7 cellular contexts compared by ENCODE assay signal in genomic region chr12:89347325-89347829, GRCh38. TPM values are rescaled to one million over a fixed set of nuclear protein-coding genes. Genes with fewer than 3 reads are reported as not detected.
A peak's percentile ranks its signal among the peaks of the same experiment; 100 is the strongest.
DNase-seq lines count a peak whose midpoint lies in the region; FAIRE-seq and TF ChIP-seq lines count a peak whose summit lies in the region.

No MANE protein-coding gene starts in this region.

- CTCF ChIA-PET in endothelial cell of umbilical vein (lab: Charles Lee) = interaction anchor here (1.1 to 3.6 kb wide), 12 partner anchors 21 to 328 kb away, joined by 3 to 69 read pairs (median 7); partner anchors contain the start of genes GALNT4 and POC1B

- H2AFZ ChIP-seq in endothelial cell of umbilical vein (ENCODE audit: low read depth, low read length) = no peak overlapping the region

- H3K9me1 ChIP-seq in endothelial cell of umbilical vein (replicated peaks; ENCODE audit: control insufficient read depth, extremely low read depth, insufficient read depth, low read length) = no peaks in the 10 kb centered on the region

- POLR2A ChIA-PET in endothelial cell of umbilical vein (lab: Charles Lee) = interaction anchor here (1.2 to 2.5 kb wide), 7 partner anchors 104 to 330 kb away, joined by 3 to 14 read pairs (median 4); no protein-coding TSS in a partner anchor

- H3K9me3 ChIP-seq in HUES48 (ENCODE audit: control insufficient read depth, insufficient read depth, low read length) = no peaks in the 10 kb centered on the region
- no peaks in the 10 kb centered on the region for H3K9me3 ChIP-seq in Peyer's patch
- H3K9me3 ChIP-seq in endothelial cell of umbilical vein (replicated peaks; ENCODE audit: control insufficient read depth, insufficient read depth, low read length) = no peaks in the 10 kb centered on the region

- H3K27ac ChIP-seq in HUES48 (ENCODE audit: low read depth, low read length) (peak overlapping the region; percentile 79), Peyer's patch (peak overlapping the region in 3 of 4 donors; percentile 35 to 62 (median 55)), endothelial cell of umbilical vein (ENCODE audit: insufficient read depth, low read depth, low read length) (peak overlapping the region; percentile 60)

- no peaks in the 10 kb centered on the region for H4K20me1 ChIP-seq in endothelial cell of umbilical vein (replicated peaks; ENCODE audit: control insufficient read depth, extremely low read depth, insufficient read depth, low read length)

- no peak for FAIRE-seq in endothelial cell of umbilical vein (lab: Jason Lieb, UNC)
- FAIRE-seq in RCC 7860 (lab: Jason Lieb, UNC) = no peak

- no peak overlapping the region for H3K9ac ChIP-seq in HUES48 (ENCODE audit: low read depth, low read length)
- H3K9ac ChIP-seq in endothelial cell of umbilical vein (replicated peaks; ENCODE audit: extremely low read depth, insufficient read depth, low read length) = peak overlapping the region; percentile 96

- peaks cover 50% of the 10 kb centered on the region for H3K79me2 ChIP-seq in endothelial cell of umbilical vein (ENCODE audit: control insufficient read depth, insufficient read depth, low read length)

- H3K4me3 ChIP-seq in HUES48 (ENCODE audit: low read depth, low read length) = peak overlapping the region; percentile 88; the same call in 1 of the 2 replicates
- H3K4me3 ChIP-seq in Peyer's patch = peak overlapping the region in 2 of 4 donors; percentile 2 to 18
- H3K4me3 ChIP-seq in endothelial cell of umbilical vein (replicated peaks in 1 of 3; ENCODE audit: insufficient read depth in 1 of 3, low read depth in 1 of 3, low read length in 3 of 3) = peak overlapping the region in 1 of 3 experiments; percentile 90
- peak overlapping the region; percentile 1 for H3K4me3 ChIP-seq in retinal pigment epithelial cell (ENCODE audit: low read length)

- H3K27me3 ChIP-seq in HUES48 (ENCODE audit: control insufficient read depth, insufficient read depth, low read length) (peaks cover 80% of the 10 kb centered on the region), Peyer's patch (no peaks in the 10 kb centered on the region), endothelial cell of umbilical vein (ENCODE audit: control insufficient read depth in 2 of 2, insufficient read depth in 2 of 2, low read length in 2 of 2) (no peaks in the 10 kb centered on the region)

- peak overlapping the region; percentile 95 for H3K4me2 ChIP-seq in endothelial cell of umbilical vein (ENCODE audit: insufficient read depth, low read length)

- DNase-seq in Peyer's patch (no peak), endothelial cell of umbilical vein (ENCODE audit: low read depth, low spot score) (no peak), retinal pigment epithelial cell (ENCODE audit: low read depth) (no peak), RCC 7860 (ENCODE audit: low spot score) (no peak), erythroblast (lab: John Stamatoyannopoulos, UW) (no peak)
- DNase-seq in activated CD4-positive, CD25-positive, alpha-beta regulatory T cell (lab: John Stamatoyannopoulos, UW) = no peak

- H3K4me1 ChIP-seq in HUES48 (ENCODE audit: control insufficient read depth, insufficient read depth, low read length) (peaks cover 74% of the 10 kb centered on the region), Peyer's patch (peaks cover 0 to 44% (median 11%) of the 10 kb centered on the region in 4 donors), endothelial cell of umbilical vein (ENCODE audit: control insufficient read depth, extremely low read depth, insufficient read depth, low read length) (peaks cover 48% of the 10 kb centered on the region)

- BruUV-seq in endothelial cell of umbilical vein (replicated peaks; lab: Mats Ljungman, UMichigan) = no TSS peak

- no peak for TF ChIP-seq POLR2A in Peyer's patch (IDR thresholded peaks at IDR 0.05)
- TF ChIP-seq POLR2A in endothelial cell of umbilical vein (IDR thresholded peaks at IDR 0.05; ENCODE audit: low read depth, low read length) = no peak
- TF ChIP-seq POLR2A in erythroblast (IDR thresholded peaks at IDR 0.05; ENCODE audit: low read length) = no peak

- H3K36me3 ChIP-seq in HUES48 (ENCODE audit: control insufficient read depth, insufficient read depth, low read length) = peaks cover 14% of the 10 kb centered on the region
- H3K36me3 ChIP-seq in Peyer's patch = peaks cover 0 to 12% (median 0%) of the 10 kb centered on the region in 3 donors
- peaks cover 13 to 29% of the 10 kb centered on the region in 2 experiments for H3K36me3 ChIP-seq in endothelial cell of umbilical vein (ENCODE audit: control insufficient read depth in 2 of 2, extremely low read depth in 1 of 2, insufficient read depth in 2 of 2, low read length in 2 of 2)

- TF ChIP-seq CTCF in Peyer's patch (IDR thresholded peaks at IDR 0.05) (no peak), endothelial cell of umbilical vein (IDR thresholded peaks at IDR 0.05; ENCODE audit: extremely low read depth in 1 of 2, insufficient read depth in 1 of 2, low read depth in 1 of 2, low read length in 2 of 2) (no peak), retinal pigment epithelial cell (conservative IDR thresholded peaks at IDR 0.05; ENCODE audit: low read depth, low read length) (no peak)

- intact Hi-C loops in endothelial cell of umbilical vein (cut with micrococcal nuclease) = no loop called here

- dilution Hi-C loops in endothelial cell of umbilical vein (cut with MboI; ENCODE audit: extremely low pct_ligation_motif_present, low sequenced_read_pairs) = loop anchor here (25.0 kb wide), 1 partner anchor 115 kb away; no protein-coding TSS in a partner anchor

TF ChIP-seq in endothelial cell of umbilical vein, 7 proteins besides CTCF, POLR2A, EP300 and RAD21:
- no peak for TF ChIP-seq JUN (IDR thresholded peaks at IDR 0.05; ENCODE audit: borderline replicate concordance, insufficient read depth, insufficient read length, low read depth)
- TF ChIP-seq GATA2 (IDR thresholded peaks at IDR 0.05; ENCODE audit: insufficient read depth, insufficient read length, low read depth, low read length) = no peak
- no peak for TF ChIP-seq MAX (IDR thresholded peaks at IDR 0.05; ENCODE audit: insufficient read depth, insufficient read length)
- no peak for TF ChIP-seq POLR2AphosphoS5 (IDR thresholded peaks at IDR 0.05; ENCODE audit: insufficient read depth, low read depth, low read length)
- TF ChIP-seq MYC (IDR thresholded peaks at IDR 0.05; ENCODE audit: low read depth, low read length) = no peak
- TF ChIP-seq FOS (IDR thresholded peaks at IDR 0.05; ENCODE audit: borderline replicate concordance, insufficient read depth, low read length) = no peak
- no peak for TF ChIP-seq EZH2 (IDR thresholded peaks at IDR 0.05; ENCODE audit: borderline replicate concordance, low read depth, low read length, severe bottlenecking)

RNA-seq across cellular contexts. Expression of gene DUSP6, which starts 4.9 kb away (rescaled TPM):
- total RNA-seq in Peyer's patch = 10 to 100 TPM; 33.1 to 71.0 (median 46.7) TPM
- 148 and 200 TPM in 2 replicates for total RNA-seq in endothelial cell of umbilical vein
- polyA plus RNA-seq in endothelial cell of umbilical vein = 149 and 171 TPM in 2 replicates
- polyA plus RNA-seq in endothelial cell of umbilical vein (2011; cell fraction: cytosol; rRNA removed) = 139 and 150 TPM in 2 replicates
- polyA plus RNA-seq in endothelial cell of umbilical vein (2011; cell fraction: nucleus; rRNA removed) = 438 and 510 TPM in 2 replicates
- 142 and 205 TPM in 2 replicates for polyA plus RNA-seq in endothelial cell of umbilical vein (2012)
- 318 and 353 TPM in 2 replicates for polyA minus RNA-seq in endothelial cell of umbilical vein
- polyA minus RNA-seq in endothelial cell of umbilical vein (2011; cell fraction: cytosol; rRNA and poly(A)+ RNA removed) = 2.6 TPM
- polyA minus RNA-seq in endothelial cell of umbilical vein (2011; cell fraction: nucleus; rRNA and poly(A)+ RNA removed) = 428 and 523 TPM in 2 replicates
